Comparison of ENCODE assay signal across 8 cellular contexts in genomic region chr6:71289802-71290175, GRCh38. TPM values are rescaled to one million over a fixed set of nuclear protein-coding genes. Genes with fewer than 3 reads are reported as not detected.
DNase-seq lines count a peak whose midpoint lies in the region; ATAC-seq, FAIRE-seq and TF ChIP-seq lines count a peak whose summit lies in the region.

No MANE protein-coding gene starts in this region.

- TF ChIP-seq CTCF in GM06990 (IDR thresholded peaks at IDR 0.05; ENCODE audit: insufficient read depth, low read length, poor library complexity, severe bottlenecking) = no peak
- TF ChIP-seq CTCF in esophagus squamous epithelium (IDR thresholded peaks at IDR 0.05) = no peak
- TF ChIP-seq CTCF in D721Med (IDR thresholded peaks at IDR 0.05; ENCODE audit: insufficient read depth, missing control alignments) = no peak

- ATAC-seq in HG03378 (IDR thresholded peaks at IDR 0.05; ENCODE audit: unreplicated experiment) = no peak
- ATAC-seq in GM21447 (IDR thresholded peaks at IDR 0.05; ENCODE audit: unreplicated experiment) = no peak

- H3K4me3 ChIP-seq in GM06990 (replicated peaks; ENCODE audit: low read depth, low read length) (peak overlapping the region; percentile 64), SJCRH30 (peak overlapping the region; percentile 65), esophagus squamous epithelium (peak overlapping the region; percentile 61 to 94 (median 82)), rectal smooth muscle tissue (ENCODE audit: low read length) (peak overlapping the region; percentile 65)

- no peak for TF ChIP-seq POLR2A in esophagus squamous epithelium (IDR thresholded peaks at IDR 0.05)

- H3K27ac ChIP-seq in SJCRH30 (no peak overlapping the region), esophagus squamous epithelium (peak overlapping the region; percentile 36 to 98 (median 95)), rectal smooth muscle tissue (ENCODE audit: low read depth, low read length) (no peak overlapping the region)

- no peak overlapping the region for H3K9ac ChIP-seq in rectal smooth muscle tissue (ENCODE audit: low read length)

- DNase-seq in GM06990 (ENCODE audit: extremely low read depth, insufficient read length) = no peak
- no peak for DNase-seq in SJCRH30
- no peak for DNase-seq in esophagus squamous epithelium (lab: John Stamatoyannopoulos, UW)
- no peak for DNase-seq in D721Med (ENCODE audit: insufficient read length, low spot score)
- no peak for DNase-seq in foreskin melanocyte

- H3K27me3 ChIP-seq in GM06990 (replicated peaks; ENCODE audit: control insufficient read depth, insufficient read depth, low read length) = no peaks in the 10 kb centered on the region
- H3K27me3 ChIP-seq in SJCRH30 = no peaks in the 10 kb centered on the region
- H3K27me3 ChIP-seq in esophagus squamous epithelium = no peaks in the 10 kb centered on the region
- H3K27me3 ChIP-seq in rectal smooth muscle tissue (ENCODE audit: control insufficient read depth, insufficient read depth, low read length) = no peaks in the 10 kb centered on the region

- no peaks in the 10 kb centered on the region for H3K9me3 ChIP-seq in SJCRH30 (replicated peaks)
- H3K9me3 ChIP-seq in esophagus squamous epithelium = no peaks in the 10 kb centered on the region

- 69 to 76% methylated on average over 5 of the region's 5 CpGs for WGBS in esophagus squamous epithelium, 2 donors

- FAIRE-seq in D721Med (lab: Jason Lieb, UNC) = no peak

- intact Hi-C loops in esophagus squamous epithelium (cut with DNase I) = no loop called here

- peaks cover 18% of the 10 kb centered on the region for H3K4me1 ChIP-seq in SJCRH30
- peaks cover 14 to 89% (median 32%) of the 10 kb centered on the region in 3 donors for H3K4me1 ChIP-seq in esophagus squamous epithelium
- no peaks in the 10 kb centered on the region for H3K4me1 ChIP-seq in rectal smooth muscle tissue (ENCODE audit: control insufficient read depth, insufficient read depth, low read length)

- H3K36me3 ChIP-seq in GM06990 (ENCODE audit: control insufficient read depth, insufficient read depth, low read length) (no peaks in the 10 kb centered on the region), SJCRH30 (no peaks in the 10 kb centered on the region), esophagus squamous epithelium (peaks cover 0 to 17% (median 0%) of the 10 kb centered on the region in 3 donors), rectal smooth muscle tissue (ENCODE audit: control insufficient read depth, insufficient read depth, low read length) (no peaks in the 10 kb centered on the region)

RNA-seq across cellular contexts. Expression of gene OGFRL1, which starts 1.2 kb away (rescaled TPM):
- total RNA-seq in SJCRH30 (2014; rRNA removed; shearing (Covaris generic)) = 14.3 and 18.6 TPM in 2 replicates
- total RNA-seq in esophagus squamous epithelium = 10 to 100 TPM; 36.7 to 67.9 (median 47.8) TPM

Comparison
In these comparisons a context has a peak if more than half of its experiments do, and no peak if none do; other contexts are left out.
1. H3K27ac ChIP-seq: peak in esophagus squamous epithelium (4 of 4); none in SJCRH30 (single experiment) and rectal smooth muscle tissue (single experiment).
2. Peak in every context shown above with its lines, with median percentiles within 50 percentile points of each other: H3K4me3 ChIP-seq.